In genomic region chr5:132176543-132176945, GRCh38 we compare ENCODE assay signal across 9 cellular contexts. TPM values are rescaled to one million over a fixed set of nuclear protein-coding genes. Genes with fewer than 3 reads are reported as not detected.
A peak's percentile ranks its signal among the peaks of the same experiment; 100 is the strongest.
DNase-seq lines count a peak whose midpoint lies in the region; ATAC-seq and TF ChIP-seq lines count a peak whose summit lies in the region.
"Had no signal": no experiment of that assay in that cellular context is flagged by ENCODE, and none has a peak within 500 bp of the region (broad histone marks: within the 10 kb centered on the region; RNA-seq: fewer than 3 reads in every experiment).

No MANE protein-coding gene starts in this region.

- no peak for TF ChIP-seq CTCF in WTC11 (IDR thresholded peaks at IDR 0.05)
- no peak for TF ChIP-seq CTCF in CD14-positive monocyte (IDR thresholded peaks at IDR 0.05)

- intact Hi-C loops in activated naive CD4-positive, alpha-beta T cell treated with anti-CD3 and anti-CD28 coated beads for 36 hours (cut with micrococcal nuclease), result no loop called here
- intact Hi-C loops in CD14-positive monocyte (cut with micrococcal nuclease), result loop anchor here in 1 of 2 donors (5.0 kb wide), 1 partner anchor 109 kb away; no protein-coding TSS in a partner anchor

- no peak overlapping the region for H3K27ac Mint-ChIP-seq in activated naive CD4-positive, alpha-beta T cell treated with anti-CD3 and anti-CD28 coated beads for 36 hours
- no peak overlapping the region for H3K27ac Mint-ChIP-seq in IgD-negative memory B cell
- H3K27ac Mint-ChIP-seq in WTC11, result no peak overlapping the region
- H3K27ac Mint-ChIP-seq in CD14-positive monocyte, result no peak overlapping the region

- peak; percentile 20 for DNase-seq in activated naive CD4-positive, alpha-beta T cell treated with anti-CD3 and anti-CD28 coated beads for 36 hours
- no peak for DNase-seq in activated naive CD4-positive, alpha-beta T cell (lab: John Stamatoyannopoulos, UW)
- DNase-seq in WTC11 (ENCODE audit: low spot score) (peak; percentile 28), CD14-positive monocyte (ENCODE audit: low spot score) (no peak)
- DNase-seq in stimulated activated naive CD8-positive, alpha-beta T cell treated with anti-CD3 and anti-CD28 coated beads, Interleukin-15, Interleukin-2, amounts not matched to agents 100 U/mL and 50 U/mL, for 24 hours, result peak; percentile 25
- DNase-seq: SHP77 treated with DMSO at 0.1 percent for 48 hours had no signal

- CTCF ChIA-PET in activated naive CD4-positive, alpha-beta T cell treated with anti-CD3 and anti-CD28 coated beads for 36 hours (lab: Charles Lee), result interaction anchor here (1.7 to 5.3 kb wide), 3 partner anchors 61 to 113 kb away, joined by 4 to 30 read pairs (median 4); no protein-coding TSS in a partner anchor
- CTCF ChIA-PET in WTC11 (lab: Charles Lee), result interaction anchor here (1.1 kb wide), 1 partner anchor 111 kb away, joined by 4 read pairs; no protein-coding TSS in a partner anchor

- ATAC-seq in WTC11, result peak; percentile 40
- peak; percentile 46 for ATAC-seq in stimulated activated naive CD8-positive, alpha-beta T cell treated with anti-CD3 and anti-CD28 coated beads, Interleukin-15, Interleukin-2, amounts not matched to agents 100 U/mL and 50 U/mL, for 24 hours
- ATAC-seq in HG03280 (IDR thresholded peaks at IDR 0.05; ENCODE audit: unreplicated experiment), result no peak
- ATAC-seq in GM18873 (IDR thresholded peaks at IDR 0.05; ENCODE audit: low FRiP score, unreplicated experiment), result no peak

- H3K4me1 Mint-ChIP-seq in activated naive CD4-positive, alpha-beta T cell treated with anti-CD3 and anti-CD28 coated beads for 36 hours (ENCODE audit: low read depth), result peaks cover 24% of the 10 kb centered on the region
- peaks cover 13 to 17% (median 16%) of the 10 kb centered on the region in 3 donors for H3K4me1 Mint-ChIP-seq in IgD-negative memory B cell
- H3K4me1 Mint-ChIP-seq in WTC11, result peaks cover 19% of the 10 kb centered on the region
- H3K4me1 Mint-ChIP-seq in CD14-positive monocyte, result peaks cover 18% of the 10 kb centered on the region

- H3K36me3 Mint-ChIP-seq in activated naive CD4-positive, alpha-beta T cell treated with anti-CD3 and anti-CD28 coated beads for 36 hours (ENCODE audit: low read depth), result peaks cover 2% of the 10 kb centered on the region
- peaks cover 1% of the 10 kb centered on the region for H3K36me3 Mint-ChIP-seq in IgD-negative memory B cell
- H3K36me3 Mint-ChIP-seq in WTC11, result no peaks in the 10 kb centered on the region
- no peaks in the 10 kb centered on the region for H3K36me3 Mint-ChIP-seq in CD14-positive monocyte

- H3K9me3 Mint-ChIP-seq in activated naive CD4-positive, alpha-beta T cell treated with anti-CD3 and anti-CD28 coated beads for 36 hours, result no peaks in the 10 kb centered on the region
- no peaks in the 10 kb centered on the region for H3K9me3 Mint-ChIP-seq in IgD-negative memory B cell
- no peaks in the 10 kb centered on the region for H3K9me3 Mint-ChIP-seq in WTC11
- H3K9me3 Mint-ChIP-seq in CD14-positive monocyte, result peaks cover 0 to 2% (median 0%) of the 10 kb centered on the region in 7 donors

- POLR2A ChIA-PET in WTC11 (lab: Charles Lee), result no interaction called here

- peaks cover 4% of the 10 kb centered on the region for H3K27me3 Mint-ChIP-seq in activated naive CD4-positive, alpha-beta T cell treated with anti-CD3 and anti-CD28 coated beads for 36 hours (ENCODE audit: low read depth)
- H3K27me3 Mint-ChIP-seq in IgD-negative memory B cell, result no peaks in the 10 kb centered on the region
- H3K27me3 Mint-ChIP-seq in WTC11 (ENCODE audit: low read depth), result peaks cover 3% of the 10 kb centered on the region; the same call in 1 of the 2 replicates
- H3K27me3 Mint-ChIP-seq in CD14-positive monocyte (ENCODE audit: low read depth in 3 of 3), result peaks cover 2 to 7% (median 2%) of the 10 kb centered on the region in 3 donors

- H3K4me3 Mint-ChIP-seq in activated naive CD4-positive, alpha-beta T cell treated with anti-CD3 and anti-CD28 coated beads for 36 hours, result no peak overlapping the region
- H3K4me3 Mint-ChIP-seq in IgD-negative memory B cell, result peak overlapping the region; percentile 34 to 90 (median 76)
- no peak overlapping the region for H3K4me3 Mint-ChIP-seq in WTC11
- no peak overlapping the region for H3K4me3 Mint-ChIP-seq in CD14-positive monocyte

TF ChIP-seq in WTC11, 78 proteins besides CTCF, POLR2A, EP300 and RAD21:
- TF ChIP-seq ETV6 (CRISPR knock-in tag; IDR thresholded peaks at IDR 0.05) (no peak), TP53 (CRISPR knock-in tag; IDR thresholded peaks at IDR 0.05) (no peak), CREM (CRISPR knock-in tag; IDR thresholded peaks at IDR 0.05) (no peak), ZNF423 (CRISPR knock-in tag; IDR thresholded peaks at IDR 0.05) (no peak), ZNF512 (CRISPR knock-in tag; IDR thresholded peaks at IDR 0.05; ENCODE audit: borderline replicate concordance) (no peak), TEAD4 (CRISPR knock-in tag; IDR thresholded peaks at IDR 0.05) (no peak), ERG (CRISPR knock-in tag; IDR thresholded peaks at IDR 0.05) (no peak), ELF4 (CRISPR knock-in tag; IDR thresholded peaks at IDR 0.05; ENCODE audit: low read depth) (no peak)

RNA-seq across cellular contexts. Expression of gene P4HA2, which starts 51.1 kb away (rescaled TPM):
- under 1 TPM; 0.47 to 0.74 TPM for total RNA-seq in activated naive CD4-positive, alpha-beta T cell treated with anti-CD3 and anti-CD28 coated beads for 36 hours
- polyA plus RNA-seq in IgD-negative memory B cell (0.26 TPM), CD14-positive monocyte (under 1 TPM; 0.45 to 0.99 TPM)
- total RNA-seq in WTC11 (2021), result 15.1 to 19.0 TPM (median 17.8 TPM) in 3 replicates

Comparison
In these comparisons a context has a peak if more than half of its experiments do, and no peak if none do; other contexts are left out.
1. DNase-seq: peak in activated naive CD4-positive, alpha-beta T cell treated with anti-CD3 and anti-CD28 coated beads for 36 hours (single experiment), WTC11 (single experiment) and stimulated activated naive CD8-positive, alpha-beta T cell treated with anti-CD3 and anti-CD28 coated beads, Interleukin-15, Interleukin-2, amounts not matched to agents 100 U/mL and 50 U/mL, for 24 hours (single experiment); none in activated naive CD4-positive, alpha-beta T cell (0 of 4) and CD14-positive monocyte (single experiment).
2. H3K4me3 Mint-ChIP-seq: peak in IgD-negative memory B cell (4 of 4); none in activated naive CD4-positive, alpha-beta T cell treated with anti-CD3 and anti-CD28 coated beads for 36 hours (single experiment), WTC11 (single experiment) and CD14-positive monocyte (0 of 2).
3. ATAC-seq: peak in WTC11 (single experiment) and stimulated activated naive CD8-positive, alpha-beta T cell treated with anti-CD3 and anti-CD28 coated beads, Interleukin-15, Interleukin-2, amounts not matched to agents 100 U/mL and 50 U/mL, for 24 hours (single experiment); none in HG03280 (single experiment) and GM18873 (single experiment).